8 cellular contexts compared by ENCODE assay signal in the genomic region with DNA sequence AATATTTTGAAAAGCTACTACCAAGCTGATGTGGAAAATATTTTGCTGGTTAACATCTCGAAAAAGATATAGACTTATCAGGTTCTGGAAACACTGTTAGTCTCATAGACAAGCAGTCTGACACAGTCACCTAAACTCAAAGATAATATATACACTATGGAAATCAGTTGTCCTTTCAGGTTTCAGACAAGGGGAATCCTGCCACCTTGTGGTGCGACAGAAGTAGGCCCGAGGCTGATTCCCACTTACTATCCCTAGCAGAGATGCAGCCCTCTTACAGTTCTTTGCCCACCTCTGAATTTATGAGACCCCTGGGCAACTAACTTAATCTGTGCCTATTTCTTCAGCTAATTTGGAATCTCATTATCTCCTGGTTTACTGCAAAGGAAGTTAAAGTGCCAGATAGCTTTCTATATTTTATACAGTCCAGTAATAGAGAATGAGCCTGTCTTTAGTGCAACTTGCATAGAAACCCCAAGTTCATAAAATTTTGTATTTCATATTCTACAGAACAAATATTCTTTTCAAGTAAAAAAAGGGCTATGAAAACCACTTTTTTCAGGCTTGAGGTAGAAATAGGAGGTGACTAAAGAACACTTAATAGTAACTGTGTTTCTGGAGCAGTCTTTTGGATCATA. TPM values are rescaled to one million over a fixed set of nuclear protein-coding genes. Genes with fewer than 3 reads are reported as not detected.
A peak's percentile ranks its signal among the peaks of the same experiment; 100 is the strongest.
DNase-seq lines count a peak whose midpoint lies in the region; ATAC-seq, FAIRE-seq and TF ChIP-seq lines count a peak whose summit lies in the region.

No MANE protein-coding gene starts in this region.

- TF ChIP-seq EP300 in transverse colon (IDR thresholded peaks at IDR 0.05; ENCODE audit: low read depth) = no peak

- H3K4me3 ChIP-seq in GM23338 (no peak overlapping the region), fibroblast of villous mesenchyme (ENCODE audit: low read depth, low read length) (no peak overlapping the region), transverse colon (no peak overlapping the region)

- no peaks in the 10 kb centered on the region for H3K9me3 ChIP-seq in transverse colon

- peaks cover 8% of the 10 kb centered on the region for H3K36me3 Mint-ChIP-seq in GM23338 (ENCODE audit: low read depth)

- intact Hi-C loops in transverse colon (cut with DNase I; ENCODE audit: low total_unique reads) = loop anchor here (1.0 to 5.0 kb wide), 2 partner anchors 376 to 412 kb away; no protein-coding TSS in a partner anchor

- no peaks in the 10 kb centered on the region for H4K20me1 ChIP-seq in GM23338 (replicated peaks; ENCODE audit: insufficient read depth)

- H3K4me1 ChIP-seq in GM23338 (ENCODE audit: insufficient read depth) (peaks cover 18% of the 10 kb centered on the region; the same call in 1 of the 2 replicates), transverse colon (no peaks in the 10 kb centered on the region)

- H3F3A ChIP-seq in GM23338 (replicated peaks; ENCODE audit: low read depth) = 0 out of 2 replicates have a peak, but pooled peaks cover 2% of the 10 kb centered on the region

- peaks cover 14% of the 10 kb centered on the region; the same call in 2 of the 3 replicates for H3K4me1 Mint-ChIP-seq in GM23338

- H3K4me3 Mint-ChIP-seq in GM23338 = no peak overlapping the region

- H3K27ac Mint-ChIP-seq in GM23338 = peak overlapping the region; percentile 61

- no peaks in the 10 kb centered on the region for H3K9me2 ChIP-seq in GM23338 (ENCODE audit: insufficient read depth)

- no peaks in the 10 kb centered on the region for H3K9me3 Mint-ChIP-seq in GM23338

- TF ChIP-seq CTCF in GM23338 (conservative IDR thresholded peaks at IDR 0.05; ENCODE audit: low read depth in 2 of 2) (peak; percentile 93 to 95), fibroblast of villous mesenchyme (IDR thresholded peaks at IDR 0.05; ENCODE audit: insufficient read depth, low read depth, low read length) (peak; percentile 88), omental fat pad (IDR thresholded peaks at IDR 0.05) (peak in 1 of 3 donors; percentile 12), transverse colon (IDR thresholded peaks at IDR 0.05) (peak; percentile 81 to 86 (median 84))

- H3K27me3 ChIP-seq in GM23338 (ENCODE audit: insufficient read depth) (no peaks in the 10 kb centered on the region), transverse colon (no peaks in the 10 kb centered on the region)

- peaks cover 3% of the 10 kb centered on the region for H3K27me3 Mint-ChIP-seq in GM23338 (ENCODE audit: insufficient read depth, low read depth, poor library complexity)

- WGBS in transverse colon (ENCODE audit: low coverage in 1 of 2), 2 donors = 1 to 10% methylated on average over 2 to 3 of the region's 3 CpGs

- no peaks in the 10 kb centered on the region for H3K79me2 ChIP-seq in GM23338 (replicated peaks; ENCODE audit: insufficient read depth)

- peak; percentile 83 for FAIRE-seq in RCC 7860 (lab: Jason Lieb, UNC)

- H3K36me3 ChIP-seq in GM23338 (ENCODE audit: insufficient read depth) (no peaks in the 10 kb centered on the region), transverse colon (no peaks in the 10 kb centered on the region)

- DNase-seq in EH (ENCODE audit: low read depth) (peak; percentile 79), GM23338 (ENCODE audit: low spot score) (peak; percentile 84), LoVo (ENCODE audit: low spot score) (peak; percentile 80), RCC 7860 (ENCODE audit: low spot score) (peak; percentile 73), fibroblast of villous mesenchyme (ENCODE audit: low read depth) (peak; percentile 79), omental fat pad (ENCODE audit: low spot score) (peak; percentile 29), transverse colon (peak; percentile 62)
- peak; percentile 11 to 19 for DNase-seq in activated T-helper 1 cell treated with anti-CD3 and anti-CD28 coated beads, Interleukin-2, amount 50 U/mL, for 16 hours (ENCODE audit: low read depth in 1 of 2, low spot score in 1 of 2)

- in situ Hi-C loops in transverse colon (cut with MboI; ENCODE audit: low pct_ligation_motif_present in 1 of 4, low pct_unique_long_range_greater_than_20kb in 1 of 4, low sequenced_read_pairs in 3 of 4) = loop anchor here in 2 of 4 donors (10.0 to 25.0 kb wide), 2 partner anchors 361 to 384 kb away; no protein-coding TSS in a partner anchor

- TF ChIP-seq POLR2A in transverse colon (IDR thresholded peaks at IDR 0.05) = no peak

- peak; percentile 93 for ATAC-seq in GM23338
- ATAC-seq in omental fat pad (ENCODE audit: low FRiP score) = peak; percentile 85

- H3K4me2 ChIP-seq in GM23338 = no peak overlapping the region

- H2AFZ ChIP-seq in GM23338 = no peak overlapping the region

- H3K27ac ChIP-seq in GM23338 (ENCODE audit: low read depth) = peak overlapping the region; percentile 57; the same call in 1 of the 2 replicates
- no peak overlapping the region for H3K27ac ChIP-seq in transverse colon

TF ChIP-seq in GM23338, 12 proteins besides CTCF, POLR2A, EP300 and RAD21 (continues in another document):
- TF ChIP-seq STAT1 (IDR thresholded peaks at IDR 0.05; ENCODE audit: unreplicated experiment) (no peak), ZNF114 (CRISPR knock-in tag; IDR thresholded peaks at IDR 0.05) (no peak)

RNA-seq across cellular contexts. Expression of a gene that starts 16.9 kb away (rescaled TPM):
- total RNA-seq in GM23338 (2014; rRNA removed; shearing (Covaris generic)) = 39.3 and 43.4 TPM in 2 replicates
- 40.9 and 41.6 TPM in 2 replicates for polyA plus RNA-seq in GM23338 (2016; fragmentation: Nextera tagmentation; extraction: Ambion mirVana)
- total RNA-seq in fibroblast of villous mesenchyme (52.5 and 68.7 TPM in 2 replicates), omental fat pad (10 to 100 TPM; 12.3 to 22.9 (median 16.0) TPM), transverse colon (10 to 100 TPM in 3 of 4 donors, 1 to 10 TPM in 1; 9.0 to 14.4 (median 11.6) TPM)

RNA-seq across cellular contexts. Expression of a gene that starts 17.1 kb away (rescaled TPM):
- total RNA-seq in GM23338 (2014; rRNA removed; shearing (Covaris generic)) = 69.2 and 72.6 TPM in 2 replicates
- 137 and 171 TPM in 2 replicates for polyA plus RNA-seq in GM23338 (2016; fragmentation: Nextera tagmentation; extraction: Ambion mirVana)
- 38.7 and 88.9 TPM in 2 replicates for total RNA-seq in fibroblast of villous mesenchyme
- total RNA-seq in omental fat pad = 10 to 100 TPM; 14.6 to 57.8 (median 23.8) TPM
- total RNA-seq in transverse colon = 10 to 100 TPM in 2 of 4 donors, 1 to 10 TPM in 2; 1.5 to 15.6 (median 7.5) TPM

RNA-seq across cellular contexts. Expression of a gene that starts 31.0 kb away (rescaled TPM):
- total RNA-seq in GM23338 (2014; rRNA removed; shearing (Covaris generic)) = 35.7 and 40.8 TPM in 2 replicates
- 37.4 and 37.6 TPM in 2 replicates for polyA plus RNA-seq in GM23338 (2016; fragmentation: Nextera tagmentation; extraction: Ambion mirVana)
- total RNA-seq in fibroblast of villous mesenchyme (22.2 and 44.5 TPM in 2 replicates), omental fat pad (10 to 100 TPM; 26.2 to 38.9 (median 30.1) TPM), transverse colon (10 to 100 TPM; 12.7 to 34.8 (median 26.6) TPM)

RNA-seq across cellular contexts. Expression of a gene that starts 59.4 kb away (rescaled TPM):
- 2.2 and 3.6 TPM in 2 replicates for total RNA-seq in GM23338 (2014; rRNA removed; shearing (Covaris generic))
- 1.1 and 2.3 TPM in 2 replicates for polyA plus RNA-seq in GM23338 (2016; fragmentation: Nextera tagmentation; extraction: Ambion mirVana)
- under 0.01 TPM in 1 of 2 replicates, not detected in the other for total RNA-seq in fibroblast of villous mesenchyme
- not detected for total RNA-seq in omental fat pad
- total RNA-seq in transverse colon = under 1 TPM in 2 of 4 donors, not detected in 2; 0.27 to 0.32 TPM

Comparison
In these comparisons a context has a peak if more than half of its experiments do, and no peak if none do; other contexts are left out.
1. DNase-seq: peak in every context shown above with its lines; median percentile 84 in GM23338; 80 in LoVo; 79 in EH; 79 in fibroblast of villous mesenchyme; 73 in RCC 7860; 62 in transverse colon; 29 in omental fat pad; 15 in activated T-helper 1 cell treated with anti-CD3 and anti-CD28 coated beads, Interleukin-2, amount 50 U/mL, for 16 hours.